ENCODE assay signal across 8 cellular contexts in genomic region chr5:112862085-112862484, GRCh38. TPM values are rescaled to one million over a fixed set of nuclear protein-coding genes. Genes with fewer than 3 reads are reported as not detected.
A peak's percentile ranks its signal among the peaks of the same experiment; 100 is the strongest.
DNase-seq lines count a peak whose midpoint lies in the region; ATAC-seq lines count a peak whose summit lies in the region.

No MANE protein-coding gene starts in this region.

- peaks cover 34% of the 10 kb centered on the region for H3K36me3 Mint-ChIP-seq in stimulated activated naive CD8-positive, alpha-beta T cell treated with anti-CD3 and anti-CD28 coated beads, Interleukin-15, Interleukin-2, amounts not matched to agents 100 ng/mL and 50 ng/mL, for 24 hours (ENCODE audit: low read depth)
- peaks cover 6% of the 10 kb centered on the region for H3K36me3 Mint-ChIP-seq in memory B cell

- H3K27me3 Mint-ChIP-seq in stimulated activated naive CD8-positive, alpha-beta T cell treated with anti-CD3 and anti-CD28 coated beads, Interleukin-15, Interleukin-2, amounts not matched to agents 100 ng/mL and 50 ng/mL, for 24 hours, result peaks cover 7% of the 10 kb centered on the region
- H3K27me3 Mint-ChIP-seq in memory B cell, result no peaks in the 10 kb centered on the region

- H3K9me3 Mint-ChIP-seq in stimulated activated naive CD8-positive, alpha-beta T cell treated with anti-CD3 and anti-CD28 coated beads, Interleukin-15, Interleukin-2, amounts not matched to agents 100 ng/mL and 50 ng/mL, for 24 hours, result no peaks in the 10 kb centered on the region
- no peaks in the 10 kb centered on the region for H3K9me3 Mint-ChIP-seq in memory B cell

- peak overlapping the region; percentile 97 for H3K4me3 Mint-ChIP-seq in stimulated activated naive CD8-positive, alpha-beta T cell treated with anti-CD3 and anti-CD28 coated beads, Interleukin-15, Interleukin-2, amounts not matched to agents 100 ng/mL and 50 ng/mL, for 24 hours
- peak overlapping the region; percentile 96 for H3K4me3 Mint-ChIP-seq in memory B cell

- no peak for DNase-seq in stimulated activated naive CD8-positive, alpha-beta T cell treated with anti-CD3 and anti-CD28 coated beads, Interleukin-15, Interleukin-2, amounts not matched to agents 100 U/mL and 50 U/mL, for 24 hours
- DNase-seq in astrocyte of the hippocampus (ENCODE audit: low read depth, low spot score) (peak; percentile 13), memory B cell (ENCODE audit: low spot score in 2 of 2) (no peak), kidney tubule cell (ENCODE audit: low spot score) (no peak), posterior vena cava (ENCODE audit: low spot score) (no peak)

- ATAC-seq in stimulated activated naive CD8-positive, alpha-beta T cell treated with anti-CD3 and anti-CD28 coated beads, Interleukin-15, Interleukin-2, amounts not matched to agents 100 U/mL and 50 U/mL, for 24 hours, result no peak
- ATAC-seq in memory B cell (ENCODE audit: low read depth) (no peak), GM19452 (IDR thresholded peaks at IDR 0.05; ENCODE audit: unreplicated experiment) (no peak), GM21723 (IDR thresholded peaks at IDR 0.05; ENCODE audit: unreplicated experiment) (no peak)

- peak overlapping the region; percentile 99 for H3K27ac Mint-ChIP-seq in stimulated activated naive CD8-positive, alpha-beta T cell treated with anti-CD3 and anti-CD28 coated beads, Interleukin-15, Interleukin-2, amounts not matched to agents 100 ng/mL and 50 ng/mL, for 24 hours
- no peak overlapping the region for H3K27ac Mint-ChIP-seq in memory B cell

- H3K4me1 Mint-ChIP-seq in stimulated activated naive CD8-positive, alpha-beta T cell treated with anti-CD3 and anti-CD28 coated beads, Interleukin-15, Interleukin-2, amounts not matched to agents 100 ng/mL and 50 ng/mL, for 24 hours (ENCODE audit: low read depth), result peaks cover 39% of the 10 kb centered on the region
- peaks cover 14% of the 10 kb centered on the region for H3K4me1 Mint-ChIP-seq in memory B cell

- intact Hi-C loops in posterior vena cava (cut with DNase I), result no loop called here

RNA-seq across cellular contexts. Expression of gene SRP19, which starts 1.0 kb away (rescaled TPM):
- total RNA-seq in posterior vena cava, result 10 to 100 TPM; 33.2 to 35.5 TPM

RNA-seq across cellular contexts. Expression of gene REEP5, which starts 59.9 kb away (rescaled TPM):
- 10 to 100 TPM; 63.8 to 76.3 TPM for total RNA-seq in posterior vena cava
